In the genomic region with DNA sequence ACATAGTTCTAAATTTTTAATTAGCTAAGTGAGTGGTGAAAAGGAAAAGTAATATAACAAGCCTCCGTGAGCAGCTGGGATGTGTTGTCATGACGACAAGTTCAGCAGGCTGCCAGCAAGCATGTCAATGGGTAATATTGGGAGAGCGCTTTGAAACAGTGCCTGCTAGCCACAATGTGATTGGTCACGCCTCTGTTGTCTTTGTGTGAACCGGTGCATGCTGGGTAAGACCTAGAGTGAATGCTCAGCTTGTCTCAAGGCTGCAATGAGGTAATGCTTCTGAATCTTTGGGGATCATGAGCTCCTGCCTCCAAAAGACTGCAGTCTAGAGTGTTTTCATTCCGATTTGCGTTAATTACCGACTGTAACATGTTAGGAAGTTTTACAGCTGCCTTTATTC, we compare ENCODE assay signal across 9 cellular contexts. TPM values are rescaled to one million over a fixed set of nuclear protein-coding genes. Genes with fewer than 3 reads are reported as not detected.
DNase-seq lines count a peak whose midpoint lies in the region; ATAC-seq and TF ChIP-seq lines count a peak whose summit lies in the region.
"Had no signal": no experiment of that assay in that cellular context is flagged by ENCODE, and none has a peak within 500 bp of the region (broad histone marks: within the 10 kb centered on the region; RNA-seq: fewer than 3 reads in every experiment).

No MANE protein-coding gene starts in this region.

- POLR2A ChIA-PET in CD4-positive, alpha-beta T cell (lab: Charles Lee) = no interaction called here

- H3K9me3 ChIP-seq in ES-I3 (ENCODE audit: control insufficient read depth, insufficient read depth, low read length) (no peaks in the 10 kb centered on the region), neuron (ENCODE audit: low read length) (no peaks in the 10 kb centered on the region)
- no peaks in the 10 kb centered on the region for H3K9me3 ChIP-seq in CD4-positive, alpha-beta T cell (ENCODE audit: control insufficient read depth, low read length)

- ATAC-seq in CD4-positive, alpha-beta T cell (ENCODE audit: poor library complexity) = no peak
- ATAC-seq in GM19452 (IDR thresholded peaks at IDR 0.05; ENCODE audit: unreplicated experiment) = no peak
- no peak for ATAC-seq in activated CD4-positive, CD25-positive, alpha-beta regulatory T cell treated with anti-CD3 and anti-CD28 coated beads, Interleukin-2, amount 50 U/mL, for 24 hours

- H3K4me1 Mint-ChIP-seq in CD4-positive, alpha-beta T cell (ENCODE audit: low read depth) = no peaks in the 10 kb centered on the region
- H3K4me1 Mint-ChIP-seq: activated naive CD8-positive, alpha-beta T cell treated with anti-CD3 and anti-CD28 coated beads, Interleukin-2, amount 10 ng/mL, durations not matched to agents 7 days and 5 days had no signal

- no peak for TF ChIP-seq CTCF in epithelial cell of proximal tubule (conservative IDR thresholded peaks at IDR 0.05; ENCODE audit: low read depth, low read length)
- TF ChIP-seq CTCF in CD4-positive, alpha-beta T cell (IDR thresholded peaks at IDR 0.05) = no peak
- TF ChIP-seq CTCF in GM13976 (IDR thresholded peaks at IDR 0.05; ENCODE audit: borderline replicate concordance, control extremely low read depth, extremely low read depth, insufficient read depth, missing control alignments) = no peak

- intact Hi-C loops in CD4-positive, alpha-beta T cell (cut with DNase I, micrococcal nuclease) = no loop called here

- no peak overlapping the region for H2AFZ ChIP-seq in neuron (ENCODE audit: low read depth, low read length)

- no peaks in the 10 kb centered on the region for H3K27me3 ChIP-seq in neuron (ENCODE audit: insufficient read depth, low read length)
- peaks cover 7% of the 10 kb centered on the region for H3K27me3 ChIP-seq in CD4-positive, alpha-beta T cell (ENCODE audit: control insufficient read depth, insufficient read depth, low read length)

- no peaks in the 10 kb centered on the region for H3K36me3 Mint-ChIP-seq in CD4-positive, alpha-beta T cell (ENCODE audit: low read depth)
- H3K36me3 Mint-ChIP-seq: activated naive CD8-positive, alpha-beta T cell treated with anti-CD3 and anti-CD28 coated beads, Interleukin-2, amount 10 ng/mL, durations not matched to agents 7 days and 5 days had no signal

- CTCF ChIA-PET in CD4-positive, alpha-beta T cell (lab: Charles Lee) = no interaction called here

- no peaks in the 10 kb centered on the region for H3K9me3 Mint-ChIP-seq in CD4-positive, alpha-beta T cell
- H3K9me3 Mint-ChIP-seq: activated naive CD8-positive, alpha-beta T cell treated with anti-CD3 and anti-CD28 coated beads, Interleukin-2, amount 10 ng/mL, durations not matched to agents 7 days and 5 days had no signal

- in situ Hi-C loops in GM13976 (cut with MboI; ENCODE audit: low sequenced_read_pairs, unreplicated experiment) = no loop called here

- H3K4me1 ChIP-seq in ES-I3 (ENCODE audit: insufficient read depth, low read length) (peaks cover 20% of the 10 kb centered on the region), neuron (ENCODE audit: insufficient read depth, low read length) (peaks cover 47% of the 10 kb centered on the region)

- no peak overlapping the region for H3K4me3 ChIP-seq in epithelial cell of proximal tubule (ENCODE audit: low read depth, low read length)
- peak overlapping the region; percentile 48 for H3K4me3 ChIP-seq in neuron (ENCODE audit: low read length)

- no peaks in the 10 kb centered on the region for H3K36me3 ChIP-seq in ES-I3 (ENCODE audit: insufficient read depth, low read length)
- H3K36me3 ChIP-seq in neuron (ENCODE audit: insufficient read depth, low read length) = peaks cover under 1% of the 10 kb centered on the region

- H3K9ac ChIP-seq in ES-I3 (ENCODE audit: low read depth, low read length) = peak overlapping the region; percentile 41; the same call in 1 of the 2 replicates

- no peak overlapping the region for H3K4me3 Mint-ChIP-seq in CD4-positive, alpha-beta T cell
- H3K4me3 Mint-ChIP-seq: activated naive CD8-positive, alpha-beta T cell treated with anti-CD3 and anti-CD28 coated beads, Interleukin-2, amount 10 ng/mL, durations not matched to agents 7 days and 5 days had no signal

- DNase-seq in NCI-H510A treated with DMSO at 0.1 percent for 48 hours (lab: John Stamatoyannopoulos, UW) = peak; percentile 67
- peak; percentile 46 for DNase-seq in epithelial cell of proximal tubule (ENCODE audit: low read depth)
- DNase-seq in CD4-positive, alpha-beta T cell = no peak
- DNase-seq in GM13976 (ENCODE audit: low spot score) = no peak
- DNase-seq: activated naive CD8-positive, alpha-beta T cell treated with anti-CD3 and anti-CD28 coated beads, Interleukin-2, amount 10 ng/mL, durations not matched to agents 7 days and 5 days had no signal

- peaks cover 6% of the 10 kb centered on the region for H3K27me3 Mint-ChIP-seq in CD4-positive, alpha-beta T cell
- H3K27me3 Mint-ChIP-seq: activated naive CD8-positive, alpha-beta T cell treated with anti-CD3 and anti-CD28 coated beads, Interleukin-2, amount 10 ng/mL, durations not matched to agents 7 days and 5 days had no signal

- no peak overlapping the region for H3K27ac Mint-ChIP-seq in CD4-positive, alpha-beta T cell
- H3K27ac Mint-ChIP-seq: activated naive CD8-positive, alpha-beta T cell treated with anti-CD3 and anti-CD28 coated beads, Interleukin-2, amount 10 ng/mL, durations not matched to agents 7 days and 5 days had no signal

- H3K27ac ChIP-seq in CD4-positive, alpha-beta T cell (ENCODE audit: low read depth, low read length) = no peak overlapping the region

RNA-seq across cellular contexts. Expression of gene STOX2, which starts 54.9 kb away (rescaled TPM):
- 2.3 and 4.3 TPM in 2 replicates for total RNA-seq in epithelial cell of proximal tubule
- total RNA-seq in CD4-positive, alpha-beta T cell = not detected
- total RNA-seq: activated naive CD8-positive, alpha-beta T cell treated with anti-CD3 and anti-CD28 coated beads, Interleukin-2, amount 10 ng/mL, durations not matched to agents 7 days and 5 days had no signal

Comparison
In these comparisons a context has a peak if more than half of its experiments do, and no peak if none do; other contexts are left out.
1. DNase-seq: peak in NCI-H510A treated with DMSO at 0.1 percent for 48 hours (single experiment) and epithelial cell of proximal tubule (single experiment); none in CD4-positive, alpha-beta T cell (0 of 10) and GM13976 (single experiment).